1 cellular context compared by ENCODE assay signal in the genomic region with DNA sequence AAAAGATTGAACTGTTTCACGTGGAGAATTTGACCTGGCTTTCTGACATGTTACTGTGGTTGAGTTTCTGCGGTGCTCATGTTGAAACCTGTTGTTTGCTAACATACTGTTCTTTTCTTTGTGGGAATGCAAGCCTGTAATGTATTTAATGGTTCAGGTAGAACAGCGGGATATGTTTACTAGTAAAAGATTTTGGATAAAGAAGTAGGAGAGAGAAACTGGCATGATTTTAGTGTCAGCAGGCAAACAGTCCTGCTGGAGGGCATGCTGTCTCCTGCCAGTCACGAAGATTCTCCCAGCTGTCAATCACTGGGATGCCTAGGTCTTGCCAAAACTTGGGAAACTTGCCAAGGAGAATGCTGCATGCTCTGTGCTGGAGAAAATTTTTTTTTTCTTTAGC.
TF ChIP-seq lines count a peak whose summit lies in the region.

No MANE protein-coding gene starts in this region.

TF ChIP-seq in IMR-90, 13 proteins besides CTCF, POLR2A, EP300 and RAD21 (continued from another document):
- TF ChIP-seq MXI1 (IDR thresholded peaks at IDR 0.05; ENCODE audit: borderline replicate concordance, low read depth, low read length) (no peak), ELK1 (IDR thresholded peaks at IDR 0.05; ENCODE audit: borderline replicate concordance, low read depth, low read length) (no peak), MAZ (IDR thresholded peaks at IDR 0.05; ENCODE audit: borderline replicate concordance, low read depth, low read length) (no peak), FOS (IDR thresholded peaks at IDR 0.05; ENCODE audit: low read depth, low read length) (no peak)
- TF ChIP-seq, protein P1, sequence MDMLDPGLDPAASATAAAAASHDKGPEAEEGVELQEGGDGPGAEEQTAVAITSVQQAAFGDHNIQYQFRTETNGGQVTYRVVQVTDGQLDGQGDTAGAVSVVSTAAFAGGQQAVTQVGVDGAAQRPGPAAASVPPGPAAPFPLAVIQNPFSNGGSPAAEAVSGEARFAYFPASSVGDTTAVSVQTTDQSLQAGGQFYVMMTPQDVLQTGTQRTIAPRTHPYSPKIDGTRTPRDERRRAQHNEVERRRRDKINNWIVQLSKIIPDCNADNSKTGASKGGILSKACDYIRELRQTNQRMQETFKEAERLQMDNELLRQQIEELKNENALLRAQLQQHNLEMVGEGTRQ (IDR thresholded peaks at IDR 0.05; ENCODE audit: low read depth, low read length): no peak
